ENCODE assay signal across 8 cellular contexts in genomic region chr20:19661717-19662637, GRCh38.
DNase-seq lines count a peak whose midpoint lies in the region; ATAC-seq and FAIRE-seq lines count a peak whose summit lies in the region.

No MANE protein-coding gene starts in this region.

- peak; percentile 90 for FAIRE-seq in islet of Langerhans (lab: Jason Lieb, UNC)

- DNase-seq in COLO668 (lab: John Stamatoyannopoulos, UW; ENCODE audit: unreplicated experiment) (peak; percentile 43), NCI-H1694 (lab: John Stamatoyannopoulos, UW) (peak; percentile 56), SW 1271 (lab: John Stamatoyannopoulos, UW) (peak; percentile 28 to 78), brain pericyte (ENCODE audit: low read depth, low spot score) (peak; percentile 47)
- DNase-seq in stimulated activated CD4-positive, alpha-beta T cell treated with anti-CD3 and anti-CD28 coated beads, Interleukin-12 subunit alpha, Interleukin-12 subunit beta, amount 100 ng/mL, for 4 hours = peak; percentile 19

- peak; percentile 45 for ATAC-seq in GM21576 (IDR thresholded peaks at IDR 0.05; ENCODE audit: unreplicated experiment)
- no peak for ATAC-seq in GM21825 (IDR thresholded peaks at IDR 0.05; ENCODE audit: unreplicated experiment)
